In genomic region chr9:75855509-75855908, GRCh38 we compare ENCODE assay signal across 8 cellular contexts. TPM values are rescaled to one million over a fixed set of nuclear protein-coding genes. Genes with fewer than 3 reads are reported as not detected.
DNase-seq lines count a peak whose midpoint lies in the region; ATAC-seq and TF ChIP-seq lines count a peak whose summit lies in the region.

No MANE protein-coding gene starts in this region.

- no peak overlapping the region for H2AK5ac ChIP-seq in mesenchymal stem cell (ENCODE audit: low read length, severe bottlenecking)

- peak; percentile 26 for TF ChIP-seq CTCF in CD4-positive, alpha-beta T cell (IDR thresholded peaks at IDR 0.05)
- peak; percentile 57 for TF ChIP-seq CTCF in astrocyte of the spinal cord (IDR thresholded peaks at IDR 0.05; ENCODE audit: low read depth, low read length)
- peak in 1 of 3 experiments; percentile 13 for TF ChIP-seq CTCF in vagina (IDR thresholded peaks at IDR 0.05)

- no peaks in the 10 kb centered on the region for H3K9me3 Mint-ChIP-seq in CD4-positive, alpha-beta T cell
- H3K9me3 Mint-ChIP-seq in stimulated activated memory B cell treated with anti-CD40 and anti-IgM and Interleukin-4, amounts not matched to agents 10 μg/mL and 1 μg/mL and 100 μg/mL, for 72 hours, result peaks cover 3% of the 10 kb centered on the region
- H3K9me3 Mint-ChIP-seq in stimulated activated naive B cell treated with anti-CD40 and anti-IgM and Interleukin-4, amounts not matched to agents 10 μg/mL and 1 μg/mL and 100 μg/mL, for 72 hours, result peaks cover 2 to 4% of the 10 kb centered on the region in 2 donors

- no peak overlapping the region for H3K9ac ChIP-seq in mesenchymal stem cell (ENCODE audit: low read length)

- no peak overlapping the region for H3K4me3 Mint-ChIP-seq in CD4-positive, alpha-beta T cell
- H3K4me3 Mint-ChIP-seq in stimulated activated memory B cell treated with anti-CD40 and anti-IgM and Interleukin-4, amounts not matched to agents 10 μg/mL and 1 μg/mL and 100 μg/mL, for 72 hours, result no peak overlapping the region
- H3K4me3 Mint-ChIP-seq in stimulated activated naive B cell treated with anti-CD40 and anti-IgM and Interleukin-4, amounts not matched to agents 10 μg/mL and 1 μg/mL and 100 μg/mL, for 72 hours, result no peak overlapping the region

- CTCF ChIA-PET in CD4-positive, alpha-beta T cell (lab: Charles Lee), result no interaction called here

- intact Hi-C loops in CD4-positive, alpha-beta T cell (cut with DNase I, micrococcal nuclease), result no loop called here
- intact Hi-C loops in vagina (cut with DNase I), result no loop called here

- no peak overlapping the region for H4K8ac ChIP-seq in mesenchymal stem cell (ENCODE audit: low read length)

- WGBS in mesenchymal stem cell, result 49% methylated on average over 5 of the region's 5 CpGs

- no peaks in the 10 kb centered on the region for H3K36me3 ChIP-seq in mesenchymal stem cell (ENCODE audit: control insufficient read depth in 1 of 2, insufficient read depth in 2 of 2, low read depth in 1 of 2, low read length in 2 of 2)
- H3K36me3 ChIP-seq in vagina, result no peaks in the 10 kb centered on the region

- H2BK5ac ChIP-seq in mesenchymal stem cell (ENCODE audit: low read depth, low read length, poor library complexity, severe bottlenecking), result no peak overlapping the region

- in situ Hi-C loops in astrocyte of the spinal cord (cut with HindIII; ENCODE audit: low sequenced_read_pairs), result no loop called here

- H3K4ac ChIP-seq in mesenchymal stem cell (ENCODE audit: low read depth in 1 of 2, low read length in 2 of 2), result no peak overlapping the region

- H3K18ac ChIP-seq in mesenchymal stem cell (ENCODE audit: low read depth in 1 of 2, low read length in 2 of 2), result no peak overlapping the region

- peak; percentile 38 for TF ChIP-seq RAD21 in Ishikawa (IDR thresholded peaks at IDR 0.05; ENCODE audit: low read depth)

- H3K27me3 ChIP-seq in CD4-positive, alpha-beta T cell (ENCODE audit: control insufficient read depth, insufficient read depth, low read length), result no peaks in the 10 kb centered on the region
- H3K27me3 ChIP-seq in mesenchymal stem cell (ENCODE audit: control insufficient read depth in 1 of 2, insufficient read depth in 1 of 2, low read length in 2 of 2) (no peaks in the 10 kb centered on the region), vagina (no peaks in the 10 kb centered on the region)

- no peak for TF ChIP-seq EP300 in Ishikawa (IDR thresholded peaks at IDR 0.05; ENCODE audit: borderline replicate concordance)

- no peaks in the 10 kb centered on the region for H3K27me3 Mint-ChIP-seq in CD4-positive, alpha-beta T cell
- H3K27me3 Mint-ChIP-seq in stimulated activated memory B cell treated with anti-CD40 and anti-IgM and Interleukin-4, amounts not matched to agents 10 μg/mL and 1 μg/mL and 100 μg/mL, for 72 hours, result no peaks in the 10 kb centered on the region
- peaks cover 4 to 13% of the 10 kb centered on the region in 2 donors for H3K27me3 Mint-ChIP-seq in stimulated activated naive B cell treated with anti-CD40 and anti-IgM and Interleukin-4, amounts not matched to agents 10 μg/mL and 1 μg/mL and 100 μg/mL, for 72 hours

- no peaks in the 10 kb centered on the region for H3K9me3 ChIP-seq in CD4-positive, alpha-beta T cell (ENCODE audit: control insufficient read depth, low read length)
- H3K9me3 ChIP-seq in mesenchymal stem cell (ENCODE audit: control insufficient read depth, low read length) (no peaks in the 10 kb centered on the region), vagina (no peaks in the 10 kb centered on the region)

- H2BK12ac ChIP-seq in mesenchymal stem cell (ENCODE audit: low read length in 2 of 2), result no peak overlapping the region

- no peak overlapping the region for H3K14ac ChIP-seq in mesenchymal stem cell (ENCODE audit: low read length in 2 of 2)

- no peak overlapping the region for H3K4me3 ChIP-seq in astrocyte of the spinal cord (ENCODE audit: low read depth, low read length)
- H3K4me3 ChIP-seq in mesenchymal stem cell (ENCODE audit: insufficient read depth in 1 of 2, low read depth in 1 of 2, low read length in 2 of 2), result no peak overlapping the region
- H3K4me3 ChIP-seq in vagina, result no peak overlapping the region

- H3K27ac Mint-ChIP-seq in CD4-positive, alpha-beta T cell, result no peak overlapping the region
- no peak overlapping the region for H3K27ac Mint-ChIP-seq in stimulated activated memory B cell treated with anti-CD40 and anti-IgM and Interleukin-4, amounts not matched to agents 10 μg/mL and 1 μg/mL and 100 μg/mL, for 72 hours
- H3K27ac Mint-ChIP-seq in stimulated activated naive B cell treated with anti-CD40 and anti-IgM and Interleukin-4, amounts not matched to agents 10 μg/mL and 1 μg/mL and 100 μg/mL, for 72 hours, result no peak overlapping the region

- H2BK120ac ChIP-seq in mesenchymal stem cell (ENCODE audit: low read depth, low read length), result no peak overlapping the region

- no peak overlapping the region for H4K91ac ChIP-seq in mesenchymal stem cell (ENCODE audit: low read length)

- DNase-seq in CD4-positive, alpha-beta T cell, result no peak
- DNase-seq in astrocyte of the spinal cord (ENCODE audit: low read depth, low spot score), result peak; percentile 43
- DNase-seq in mesenchymal stem cell, result peak; percentile 20
- DNase-seq in vagina (ENCODE audit: extremely low spot score in 2 of 2), result no peak
- no peak for DNase-seq in stimulated activated naive B cell treated with anti-CD40 and anti-IgM and Interleukin-4, amounts not matched to agents 10 μg/mL and 1 μg/mL and 100 μg/mL, for 72 hours

- H3K4me1 Mint-ChIP-seq in CD4-positive, alpha-beta T cell (ENCODE audit: low read depth), result no peaks in the 10 kb centered on the region
- H3K4me1 Mint-ChIP-seq in stimulated activated memory B cell treated with anti-CD40 and anti-IgM and Interleukin-4, amounts not matched to agents 10 μg/mL and 1 μg/mL and 100 μg/mL, for 72 hours, result no peaks in the 10 kb centered on the region
- H3K4me1 Mint-ChIP-seq in stimulated activated naive B cell treated with anti-CD40 and anti-IgM and Interleukin-4, amounts not matched to agents 10 μg/mL and 1 μg/mL and 100 μg/mL, for 72 hours, result no peaks in the 10 kb centered on the region

- H3K4me2 ChIP-seq in mesenchymal stem cell (ENCODE audit: low read length, poor library complexity, severe bottlenecking), result no peak overlapping the region

- H2AFZ ChIP-seq in mesenchymal stem cell (ENCODE audit: low read depth, low read length), result no peak overlapping the region

- no peak for ATAC-seq in CD4-positive, alpha-beta T cell (ENCODE audit: poor library complexity)
- no peak for ATAC-seq in HG03159 (IDR thresholded peaks at IDR 0.05; ENCODE audit: unreplicated experiment)
- no peak for ATAC-seq in stimulated activated memory B cell treated with anti-CD40 and anti-IgM and Interleukin-4, amounts not matched to agents 10 μg/mL and 1 μg/mL and 100 μg/mL, for 72 hours
- ATAC-seq in stimulated activated naive B cell treated with anti-CD40 and anti-IgM and Interleukin-4, amounts not matched to agents 10 μg/mL and 1 μg/mL and 100 μg/mL, for 72 hours (replicated peaks), result no peak

- no peak overlapping the region for H3K23ac ChIP-seq in mesenchymal stem cell (ENCODE audit: low read length in 2 of 2)

- H3K79me1 ChIP-seq in mesenchymal stem cell (replicated peaks; ENCODE audit: low read length, poor library complexity, severe bottlenecking), result no peaks in the 10 kb centered on the region

- POLR2A ChIA-PET in CD4-positive, alpha-beta T cell (lab: Charles Lee), result no interaction called here

- TF ChIP-seq POLR2A in vagina (IDR thresholded peaks at IDR 0.05), result no peak

- H2BK15ac ChIP-seq in mesenchymal stem cell (ENCODE audit: low read depth, poor library complexity, severe bottlenecking), result no peak overlapping the region

- H3K4me1 ChIP-seq in mesenchymal stem cell (ENCODE audit: control insufficient read depth, insufficient read depth, low read depth, low read length) (no peaks in the 10 kb centered on the region), vagina (no peaks in the 10 kb centered on the region)

- H3K27ac ChIP-seq in CD4-positive, alpha-beta T cell (ENCODE audit: low read depth, low read length), result no peak overlapping the region
- H3K27ac ChIP-seq in mesenchymal stem cell (ENCODE audit: low read length, poor library complexity, severe bottlenecking), result no peak overlapping the region
- no peak overlapping the region for H3K27ac ChIP-seq in vagina

- no peaks in the 10 kb centered on the region for H3K36me3 Mint-ChIP-seq in CD4-positive, alpha-beta T cell (ENCODE audit: low read depth)
- H3K36me3 Mint-ChIP-seq in stimulated activated memory B cell treated with anti-CD40 and anti-IgM and Interleukin-4, amounts not matched to agents 10 μg/mL and 1 μg/mL and 100 μg/mL, for 72 hours, result no peaks in the 10 kb centered on the region
- no peaks in the 10 kb centered on the region for H3K36me3 Mint-ChIP-seq in stimulated activated naive B cell treated with anti-CD40 and anti-IgM and Interleukin-4, amounts not matched to agents 10 μg/mL and 1 μg/mL and 100 μg/mL, for 72 hours

TF ChIP-seq in Ishikawa, 13 proteins besides CTCF, POLR2A, EP300 and RAD21 (continues in another document):
- no peak for TF ChIP-seq ZBTB7A (IDR thresholded peaks at IDR 0.05; ENCODE audit: low read depth)
- TF ChIP-seq, protein P1, sequence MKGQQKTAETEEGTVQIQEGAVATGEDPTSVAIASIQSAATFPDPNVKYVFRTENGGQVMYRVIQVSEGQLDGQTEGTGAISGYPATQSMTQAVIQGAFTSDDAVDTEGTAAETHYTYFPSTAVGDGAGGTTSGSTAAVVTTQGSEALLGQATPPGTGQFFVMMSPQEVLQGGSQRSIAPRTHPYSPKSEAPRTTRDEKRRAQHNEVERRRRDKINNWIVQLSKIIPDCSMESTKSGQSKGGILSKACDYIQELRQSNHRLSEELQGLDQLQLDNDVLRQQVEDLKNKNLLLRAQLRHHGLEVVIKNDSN (IDR thresholded peaks at IDR 0.05), result no peak
- TF ChIP-seq YY1 (IDR thresholded peaks at IDR 0.05; ENCODE audit: low read depth), result no peak
- no peak for TF ChIP-seq EGR1 (IDR thresholded peaks at IDR 0.05)
- TF ChIP-seq TAF1 (IDR thresholded peaks at IDR 0.05; ENCODE audit: low read depth), result no peak
- no peak for TF ChIP-seq FOXM1 (IDR thresholded peaks at IDR 0.05; ENCODE audit: borderline replicate concordance, low read depth)
- TF ChIP-seq TEAD4 (IDR thresholded peaks at IDR 0.05), result no peak
- TF ChIP-seq NFIC (IDR thresholded peaks at IDR 0.05), result no peak

RNA-seq across cellular contexts. Expression of gene PCSK5, which starts 35.0 kb away (rescaled TPM):
- 10 to 100 TPM; 14.4 to 15.2 TPM for total RNA-seq in CD4-positive, alpha-beta T cell
- polyA plus RNA-seq in mesenchymal stem cell (2013, experiment 1 of 2), result 2.5 TPM
- polyA plus RNA-seq in mesenchymal stem cell (2013, experiment 2 of 2), result 2.6 TPM
- total RNA-seq in vagina, result 22.6 TPM

Comparison
In these comparisons a context has a peak if more than half of its experiments do, and no peak if none do; other contexts are left out.
1. DNase-seq: peak in astrocyte of the spinal cord (single experiment) and mesenchymal stem cell (single experiment); none in CD4-positive, alpha-beta T cell (0 of 10), vagina (0 of 2) and stimulated activated naive B cell treated with anti-CD40 and anti-IgM and Interleukin-4, amounts not matched to agents 10 μg/mL and 1 μg/mL and 100 μg/mL, for 72 hours (single experiment).